In genomic region chr4:124636793-124637192, GRCh38 we compare ENCODE assay signal across 1 cellular context.
TF ChIP-seq lines count a peak whose summit lies in the region.

No MANE protein-coding gene starts in this region.

TF ChIP-seq in H1, 55 proteins besides CTCF, POLR2A, EP300 and RAD21:
- TF ChIP-seq SIRT6 (IDR thresholded peaks at IDR 0.05; ENCODE audit: low read length) (no peak), KDM4A (IDR thresholded peaks at IDR 0.05; ENCODE audit: low read depth, low read length, severe bottlenecking) (no peak), JUN (IDR thresholded peaks at IDR 0.05; ENCODE audit: low read depth, low read length) (no peak), TEAD4 (IDR thresholded peaks at IDR 0.05; ENCODE audit: low read depth, low read length) (peak; percentile 69), POLR2AphosphoS5 (IDR thresholded peaks at IDR 0.05; ENCODE audit: low read depth, low read length) (no peak), SIX5 (IDR thresholded peaks at IDR 0.05; ENCODE audit: low read depth, low read length) (no peak), POU5F1 (IDR thresholded peaks at IDR 0.05; ENCODE audit: low read depth, low read length) (no peak), BCL11A (IDR thresholded peaks at IDR 0.05; ENCODE audit: low read depth in 2 of 2, low read length in 2 of 2) (peak; percentile 60 to 62), HDAC6 (IDR thresholded peaks at IDR 0.05; ENCODE audit: low read depth, low read length) (no peak), ASH2L (IDR thresholded peaks at IDR 0.05; ENCODE audit: low read length) (peak; percentile 50), TAF1 (IDR thresholded peaks at IDR 0.05; ENCODE audit: low read depth, low read length) (no peak), FOSL1 (IDR thresholded peaks at IDR 0.05; ENCODE audit: insufficient read depth, low read depth, low read length) (no peak), RXRA (IDR thresholded peaks at IDR 0.05; ENCODE audit: insufficient read depth, low read depth, low read length) (0 out of 2 replicates have a peak, but pooled peaks have one; percentile 16), ATF2 (IDR thresholded peaks at IDR 0.05; ENCODE audit: low read length) (peak; percentile 79; the same call in 1 of the 2 replicates), HDAC2 (IDR thresholded peaks at IDR 0.05; ENCODE audit: borderline replicate concordance in 1 of 2, low read depth in 2 of 2, low read length in 2 of 2) (peak; percentile 56 to 89; a peak in 2 of 4 replicates), CBX5 (IDR thresholded peaks at IDR 0.05; ENCODE audit: low read depth, low read length) (no peak), NANOG (IDR thresholded peaks at IDR 0.05; ENCODE audit: insufficient read depth, low read depth, low read length, poor library complexity, severe bottlenecking) (peak; percentile 71), EZH2 (IDR thresholded peaks at IDR 0.05; ENCODE audit: low read depth, low read length, severe bottlenecking) (no peak), MAFK (IDR thresholded peaks at IDR 0.05; ENCODE audit: low read depth, low read length) (peak; percentile 15; the same call in 1 of the 2 replicates), TCF12 (IDR thresholded peaks at IDR 0.05; ENCODE audit: low read depth, low read length) (peak; percentile 92), CHD7 (IDR thresholded peaks at IDR 0.05; ENCODE audit: insufficient replicate concordance, low read length) (peak; percentile 93), CHD2 (IDR thresholded peaks at IDR 0.05; ENCODE audit: low read length) (peak; percentile 9; the same call in 1 of the 2 replicates), SP1 (IDR thresholded peaks at IDR 0.05; ENCODE audit: low read depth, low read length) (no peak), BACH1 (IDR thresholded peaks at IDR 0.05; ENCODE audit: low read length) (no peak), PHF8 (conservative IDR thresholded peaks at IDR 0.05; ENCODE audit: low read depth, low read length) (no peak), TBP (IDR thresholded peaks at IDR 0.05; ENCODE audit: low read depth, low read length) (no peak), BRCA1 (IDR thresholded peaks at IDR 0.05; ENCODE audit: low read depth, low read length) (no peak), KDM5A (IDR thresholded peaks at IDR 0.05; ENCODE audit: low read length) (no peak), SP2 (IDR thresholded peaks at IDR 0.05; ENCODE audit: low read length) (no peak)
- TF ChIP-seq, protein P1, sequence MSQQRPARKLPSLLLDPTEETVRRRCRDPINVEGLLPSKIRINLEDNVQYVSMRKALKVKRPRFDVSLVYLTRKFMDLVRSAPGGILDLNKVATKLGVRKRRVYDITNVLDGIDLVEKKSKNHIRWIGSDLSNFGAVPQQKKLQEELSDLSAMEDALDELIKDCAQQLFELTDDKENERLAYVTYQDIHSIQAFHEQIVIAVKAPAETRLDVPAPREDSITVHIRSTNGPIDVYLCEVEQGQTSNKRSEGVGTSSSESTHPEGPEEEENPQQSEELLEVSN (IDR thresholded peaks at IDR 0.05): peak; percentile 77
- TF ChIP-seq, protein P2, sequence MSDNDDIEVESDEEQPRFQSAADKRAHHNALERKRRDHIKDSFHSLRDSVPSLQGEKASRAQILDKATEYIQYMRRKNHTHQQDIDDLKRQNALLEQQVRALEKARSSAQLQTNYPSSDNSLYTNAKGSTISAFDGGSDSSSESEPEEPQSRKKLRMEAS (IDR thresholded peaks at IDR 0.05): peak; percentile 82
